Comparison of ENCODE assay signal across 1 cellular context in the genomic region with DNA sequence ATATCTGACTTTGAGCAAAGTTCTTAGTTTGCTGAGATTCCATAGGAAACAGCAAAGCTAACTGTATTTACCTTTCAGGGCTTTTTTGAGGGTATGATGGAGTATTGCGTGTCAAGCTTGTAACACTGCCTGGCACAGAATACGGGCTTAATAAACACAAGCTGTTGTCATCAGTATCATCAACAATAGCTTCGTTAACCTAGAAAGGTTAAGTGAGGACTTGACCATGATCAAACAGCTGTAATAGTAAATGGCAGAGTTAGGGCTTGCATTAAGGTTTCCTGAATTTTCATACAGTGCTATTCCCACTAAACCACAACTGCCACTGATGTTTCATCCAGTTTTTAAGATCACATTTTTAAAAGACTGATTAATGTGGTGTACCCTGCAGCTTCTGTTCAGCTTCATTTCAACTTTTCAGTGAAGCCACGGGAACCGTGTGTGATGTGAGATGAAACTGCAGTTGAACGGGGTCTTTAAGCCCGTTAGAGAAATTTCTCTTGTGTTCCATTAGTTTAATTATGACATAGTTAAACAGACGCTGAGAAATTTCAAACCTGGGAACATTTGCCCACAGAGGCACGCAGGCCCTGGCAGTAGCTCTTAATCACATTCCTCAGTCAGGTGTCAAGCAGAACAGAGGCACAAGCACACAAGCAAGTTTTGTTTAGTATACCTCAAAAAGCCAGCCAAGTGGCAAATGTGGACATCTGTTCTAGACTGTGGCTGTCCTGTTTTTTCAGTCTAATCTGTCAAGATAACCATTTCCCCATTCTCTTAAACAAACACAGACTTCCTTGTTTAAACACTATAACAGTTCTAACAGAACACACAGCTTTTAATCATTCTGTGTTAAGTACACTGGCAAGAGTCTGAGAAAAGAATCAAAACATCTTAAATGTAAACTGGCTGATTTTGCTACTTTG.
A peak's percentile ranks its signal among the peaks of the same experiment; 100 is the strongest.
TF ChIP-seq lines count a peak whose summit lies in the region.

No MANE protein-coding gene starts in this region.

TF ChIP-seq in K562, 482 proteins besides CTCF, POLR2A, EP300 and RAD21 (continued from another document and continues in another):
- TF ChIP-seq, protein P1, sequence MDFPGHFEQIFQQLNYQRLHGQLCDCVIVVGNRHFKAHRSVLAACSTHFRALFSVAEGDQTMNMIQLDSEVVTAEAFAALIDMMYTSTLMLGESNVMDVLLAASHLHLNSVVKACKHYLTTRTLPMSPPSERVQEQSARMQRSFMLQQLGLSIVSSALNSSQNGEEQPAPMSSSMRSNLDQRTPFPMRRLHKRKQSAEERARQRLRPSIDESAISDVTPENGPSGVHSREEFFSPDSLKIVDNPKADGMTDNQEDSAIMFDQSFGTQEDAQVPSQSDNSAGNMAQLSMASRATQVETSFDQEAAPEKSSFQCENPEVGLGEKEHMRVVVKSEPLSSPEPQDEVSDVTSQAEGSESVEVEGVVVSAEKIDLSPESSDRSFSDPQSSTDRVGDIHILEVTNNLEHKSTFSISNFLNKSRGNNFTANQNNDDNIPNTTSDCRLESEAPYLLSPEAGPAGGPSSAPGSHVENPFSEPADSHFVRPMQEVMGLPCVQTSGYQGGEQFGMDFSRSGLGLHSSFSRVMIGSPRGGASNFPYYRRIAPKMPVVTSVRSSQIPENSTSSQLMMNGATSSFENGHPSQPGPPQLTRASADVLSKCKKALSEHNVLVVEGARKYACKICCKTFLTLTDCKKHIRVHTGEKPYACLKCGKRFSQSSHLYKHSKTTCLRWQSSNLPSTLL (IDR thresholded peaks at IDR 0.05) = no peak
- TF ChIP-seq TRIM28 (IDR thresholded peaks at IDR 0.05) (no peak), STAT5A (IDR thresholded peaks at IDR 0.05; ENCODE audit: borderline replicate concordance, low read length) (no peak), GATAD2A (IDR thresholded peaks at IDR 0.05) (no peak), ZSCAN32 (CRISPR knock-in tag; IDR thresholded peaks at IDR 0.05) (no peak), CREBBP (IDR thresholded peaks at IDR 0.05; ENCODE audit: low read depth, low read length) (no peak), PML (IDR thresholded peaks at IDR 0.05; ENCODE audit: low read length) (no peak), ELF1 (tag; IDR thresholded peaks at IDR 0.05) (peak; percentile 43), HNRNPUL1 (IDR thresholded peaks at IDR 0.05; ENCODE audit: low read length) (no peak), ZNF121 (CRISPR knock-in tag; conservative IDR thresholded peaks at IDR 0.05) (no peak), RB1 (IDR thresholded peaks at IDR 0.05; ENCODE audit: low read depth) (no peak), BRD4 (IDR thresholded peaks at IDR 0.05) (no peak), IRF2 (CRISPR knock-in tag; IDR thresholded peaks at IDR 0.05) (no peak), POLR2AphosphoS5 (IDR thresholded peaks at IDR 0.05; ENCODE audit: control insufficient read depth, insufficient read depth, low read depth, low read length) (no peak), HDGF (IDR thresholded peaks at IDR 0.05) (no peak), ZNF696 (CRISPR knock-in tag; conservative IDR thresholded peaks at IDR 0.05) (no peak), SMARCC2 (IDR thresholded peaks at IDR 0.05; ENCODE audit: low read depth) (no peak), FOXA1 (IDR thresholded peaks at IDR 0.05; ENCODE audit: borderline replicate concordance) (peak; percentile 93), KLF6 (CRISPR knock-in tag; IDR thresholded peaks at IDR 0.05; ENCODE audit: borderline replicate concordance) (no peak), NR2F6 (CRISPR knock-in tag; IDR thresholded peaks at IDR 0.05) (no peak), TFAM (CRISPR knock-in tag; conservative IDR thresholded peaks at IDR 0.05) (no peak), XRCC4 (IDR thresholded peaks at IDR 0.05; ENCODE audit: extremely low read depth, insufficient read depth, insufficient read length) (no peak), HNRNPLL (IDR thresholded peaks at IDR 0.05; ENCODE audit: low read depth, low read length, poor library complexity, severe bottlenecking) (no peak), RCOR1 (IDR thresholded peaks at IDR 0.05; ENCODE audit: borderline replicate concordance in 1 of 2, low read depth in 2 of 2, low read length in 2 of 2) (0 out of 4 replicates have a peak, but pooled peaks of 1 of the 2 experiments have one; percentile 40), BHLHE40 (IDR thresholded peaks at IDR 0.05; ENCODE audit: low read length) (no peak), KLF13 (tag; IDR thresholded peaks at IDR 0.05; ENCODE audit: borderline replicate concordance, low read depth) (no peak), MAFG (tag; conservative IDR thresholded peaks at IDR 0.05) (no peak), MCM2 (IDR thresholded peaks at IDR 0.05; ENCODE audit: low read depth) (no peak), GATA2 (CRISPR knock-in tag; IDR thresholded peaks at IDR 0.05) (peak; percentile 15; the same call in 1 of the 2 replicates), STAG1 (CRISPR knock-in tag; IDR thresholded peaks at IDR 0.05; ENCODE audit: borderline replicate concordance) (no peak), YBX1 (IDR thresholded peaks at IDR 0.05) (no peak), ZNF586 (CRISPR knock-in tag; conservative IDR thresholded peaks at IDR 0.05) (no peak), POLR2G (IDR thresholded peaks at IDR 0.05; ENCODE audit: low read depth, low read length) (no peak)
- TF ChIP-seq, protein P2, sequence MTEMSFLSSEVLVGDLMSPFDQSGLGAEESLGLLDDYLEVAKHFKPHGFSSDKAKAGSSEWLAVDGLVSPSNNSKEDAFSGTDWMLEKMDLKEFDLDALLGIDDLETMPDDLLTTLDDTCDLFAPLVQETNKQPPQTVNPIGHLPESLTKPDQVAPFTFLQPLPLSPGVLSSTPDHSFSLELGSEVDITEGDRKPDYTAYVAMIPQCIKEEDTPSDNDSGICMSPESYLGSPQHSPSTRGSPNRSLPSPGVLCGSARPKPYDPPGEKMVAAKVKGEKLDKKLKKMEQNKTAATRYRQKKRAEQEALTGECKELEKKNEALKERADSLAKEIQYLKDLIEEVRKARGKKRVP (CRISPR knock-in tag; IDR thresholded peaks at IDR 0.05) = no peak
- TF ChIP-seq, protein P3, sequence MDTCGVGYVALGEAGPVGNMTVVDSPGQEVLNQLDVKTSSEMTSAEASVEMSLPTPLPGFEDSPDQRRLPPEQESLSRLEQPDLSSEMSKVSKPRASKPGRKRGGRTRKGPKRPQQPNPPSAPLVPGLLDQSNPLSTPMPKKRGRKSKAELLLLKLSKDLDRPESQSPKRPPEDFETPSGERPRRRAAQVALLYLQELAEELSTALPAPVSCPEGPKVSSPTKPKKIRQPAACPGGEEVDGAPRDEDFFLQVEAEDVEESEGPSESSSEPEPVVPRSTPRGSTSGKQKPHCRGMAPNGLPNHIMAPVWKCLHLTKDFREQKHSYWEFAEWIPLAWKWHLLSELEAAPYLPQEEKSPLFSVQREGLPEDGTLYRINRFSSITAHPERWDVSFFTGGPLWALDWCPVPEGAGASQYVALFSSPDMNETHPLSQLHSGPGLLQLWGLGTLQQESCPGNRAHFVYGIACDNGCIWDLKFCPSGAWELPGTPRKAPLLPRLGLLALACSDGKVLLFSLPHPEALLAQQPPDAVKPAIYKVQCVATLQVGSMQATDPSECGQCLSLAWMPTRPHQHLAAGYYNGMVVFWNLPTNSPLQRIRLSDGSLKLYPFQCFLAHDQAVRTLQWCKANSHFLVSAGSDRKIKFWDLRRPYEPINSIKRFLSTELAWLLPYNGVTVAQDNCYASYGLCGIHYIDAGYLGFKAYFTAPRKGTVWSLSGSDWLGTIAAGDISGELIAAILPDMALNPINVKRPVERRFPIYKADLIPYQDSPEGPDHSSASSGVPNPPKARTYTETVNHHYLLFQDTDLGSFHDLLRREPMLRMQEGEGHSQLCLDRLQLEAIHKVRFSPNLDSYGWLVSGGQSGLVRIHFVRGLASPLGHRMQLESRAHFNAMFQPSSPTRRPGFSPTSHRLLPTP (IDR thresholded peaks at IDR 0.05; ENCODE audit: borderline replicate concordance, extremely low read depth, insufficient read length) = no peak
- TF ChIP-seq, protein P4, sequence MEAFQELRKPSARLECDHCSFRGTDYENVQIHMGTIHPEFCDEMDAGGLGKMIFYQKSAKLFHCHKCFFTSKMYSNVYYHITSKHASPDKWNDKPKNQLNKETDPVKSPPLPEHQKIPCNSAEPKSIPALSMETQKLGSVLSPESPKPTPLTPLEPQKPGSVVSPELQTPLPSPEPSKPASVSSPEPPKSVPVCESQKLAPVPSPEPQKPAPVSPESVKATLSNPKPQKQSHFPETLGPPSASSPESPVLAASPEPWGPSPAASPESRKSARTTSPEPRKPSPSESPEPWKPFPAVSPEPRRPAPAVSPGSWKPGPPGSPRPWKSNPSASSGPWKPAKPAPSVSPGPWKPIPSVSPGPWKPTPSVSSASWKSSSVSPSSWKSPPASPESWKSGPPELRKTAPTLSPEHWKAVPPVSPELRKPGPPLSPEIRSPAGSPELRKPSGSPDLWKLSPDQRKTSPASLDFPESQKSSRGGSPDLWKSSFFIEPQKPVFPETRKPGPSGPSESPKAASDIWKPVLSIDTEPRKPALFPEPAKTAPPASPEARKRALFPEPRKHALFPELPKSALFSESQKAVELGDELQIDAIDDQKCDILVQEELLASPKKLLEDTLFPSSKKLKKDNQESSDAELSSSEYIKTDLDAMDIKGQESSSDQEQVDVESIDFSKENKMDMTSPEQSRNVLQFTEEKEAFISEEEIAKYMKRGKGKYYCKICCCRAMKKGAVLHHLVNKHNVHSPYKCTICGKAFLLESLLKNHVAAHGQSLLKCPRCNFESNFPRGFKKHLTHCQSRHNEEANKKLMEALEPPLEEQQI (IDR thresholded peaks at IDR 0.05) = no peak
- TF ChIP-seq, protein P5, sequence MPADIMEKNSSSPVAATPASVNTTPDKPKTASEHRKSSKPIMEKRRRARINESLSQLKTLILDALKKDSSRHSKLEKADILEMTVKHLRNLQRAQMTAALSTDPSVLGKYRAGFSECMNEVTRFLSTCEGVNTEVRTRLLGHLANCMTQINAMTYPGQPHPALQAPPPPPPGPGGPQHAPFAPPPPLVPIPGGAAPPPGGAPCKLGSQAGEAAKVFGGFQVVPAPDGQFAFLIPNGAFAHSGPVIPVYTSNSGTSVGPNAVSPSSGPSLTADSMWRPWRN (IDR thresholded peaks at IDR 0.05; ENCODE audit: low read depth) = peak; percentile 58; the same call in 1 of the 2 replicates
- TF ChIP-seq, protein P6, sequence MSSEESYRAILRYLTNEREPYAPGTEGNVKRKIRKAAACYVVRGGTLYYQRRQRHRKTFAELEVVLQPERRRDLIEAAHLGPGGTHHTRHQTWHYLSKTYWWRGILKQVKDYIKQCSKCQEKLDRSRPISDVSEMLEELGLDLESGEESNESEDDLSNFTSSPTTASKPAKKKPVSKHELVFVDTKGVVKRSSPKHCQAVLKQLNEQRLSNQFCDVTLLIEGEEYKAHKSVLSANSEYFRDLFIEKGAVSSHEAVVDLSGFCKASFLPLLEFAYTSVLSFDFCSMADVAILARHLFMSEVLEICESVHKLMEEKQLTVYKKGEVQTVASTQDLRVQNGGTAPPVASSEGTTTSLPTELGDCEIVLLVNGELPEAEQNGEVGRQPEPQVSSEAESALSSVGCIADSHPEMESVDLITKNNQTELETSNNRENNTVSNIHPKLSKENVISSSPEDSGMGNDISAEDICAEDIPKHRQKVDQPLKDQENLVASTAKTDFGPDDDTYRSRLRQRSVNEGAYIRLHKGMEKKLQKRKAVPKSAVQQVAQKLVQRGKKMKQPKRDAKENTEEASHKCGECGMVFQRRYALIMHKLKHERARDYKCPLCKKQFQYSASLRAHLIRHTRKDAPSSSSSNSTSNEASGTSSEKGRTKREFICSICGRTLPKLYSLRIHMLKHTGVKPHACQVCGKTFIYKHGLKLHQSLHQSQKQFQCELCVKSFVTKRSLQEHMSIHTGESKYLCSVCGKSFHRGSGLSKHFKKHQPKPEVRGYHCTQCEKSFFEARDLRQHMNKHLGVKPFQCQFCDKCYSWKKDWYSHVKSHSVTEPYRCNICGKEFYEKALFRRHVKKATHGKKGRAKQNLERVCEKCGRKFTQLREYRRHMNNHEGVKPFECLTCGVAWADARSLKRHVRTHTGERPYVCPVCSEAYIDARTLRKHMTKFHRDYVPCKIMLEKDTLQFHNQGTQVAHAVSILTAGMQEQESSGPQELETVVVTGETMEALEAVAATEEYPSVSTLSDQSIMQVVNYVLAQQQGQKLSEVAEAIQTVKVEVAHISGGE (CRISPR knock-in tag; IDR thresholded peaks at IDR 0.05) = no peak
- TF ChIP-seq, protein P7, sequence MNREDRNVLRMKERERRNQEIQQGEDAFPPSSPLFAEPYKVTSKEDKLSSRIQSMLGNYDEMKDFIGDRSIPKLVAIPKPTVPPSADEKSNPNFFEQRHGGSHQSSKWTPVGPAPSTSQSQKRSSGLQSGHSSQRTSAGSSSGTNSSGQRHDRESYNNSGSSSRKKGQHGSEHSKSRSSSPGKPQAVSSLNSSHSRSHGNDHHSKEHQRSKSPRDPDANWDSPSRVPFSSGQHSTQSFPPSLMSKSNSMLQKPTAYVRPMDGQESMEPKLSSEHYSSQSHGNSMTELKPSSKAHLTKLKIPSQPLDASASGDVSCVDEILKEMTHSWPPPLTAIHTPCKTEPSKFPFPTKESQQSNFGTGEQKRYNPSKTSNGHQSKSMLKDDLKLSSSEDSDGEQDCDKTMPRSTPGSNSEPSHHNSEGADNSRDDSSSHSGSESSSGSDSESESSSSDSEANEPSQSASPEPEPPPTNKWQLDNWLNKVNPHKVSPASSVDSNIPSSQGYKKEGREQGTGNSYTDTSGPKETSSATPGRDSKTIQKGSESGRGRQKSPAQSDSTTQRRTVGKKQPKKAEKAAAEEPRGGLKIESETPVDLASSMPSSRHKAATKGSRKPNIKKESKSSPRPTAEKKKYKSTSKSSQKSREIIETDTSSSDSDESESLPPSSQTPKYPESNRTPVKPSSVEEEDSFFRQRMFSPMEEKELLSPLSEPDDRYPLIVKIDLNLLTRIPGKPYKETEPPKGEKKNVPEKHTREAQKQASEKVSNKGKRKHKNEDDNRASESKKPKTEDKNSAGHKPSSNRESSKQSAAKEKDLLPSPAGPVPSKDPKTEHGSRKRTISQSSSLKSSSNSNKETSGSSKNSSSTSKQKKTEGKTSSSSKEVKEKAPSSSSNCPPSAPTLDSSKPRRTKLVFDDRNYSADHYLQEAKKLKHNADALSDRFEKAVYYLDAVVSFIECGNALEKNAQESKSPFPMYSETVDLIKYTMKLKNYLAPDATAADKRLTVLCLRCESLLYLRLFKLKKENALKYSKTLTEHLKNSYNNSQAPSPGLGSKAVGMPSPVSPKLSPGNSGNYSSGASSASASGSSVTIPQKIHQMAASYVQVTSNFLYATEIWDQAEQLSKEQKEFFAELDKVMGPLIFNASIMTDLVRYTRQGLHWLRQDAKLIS (CRISPR knock-in tag; IDR thresholded peaks at IDR 0.05) = no peak
- TF ChIP-seq, protein P8, sequence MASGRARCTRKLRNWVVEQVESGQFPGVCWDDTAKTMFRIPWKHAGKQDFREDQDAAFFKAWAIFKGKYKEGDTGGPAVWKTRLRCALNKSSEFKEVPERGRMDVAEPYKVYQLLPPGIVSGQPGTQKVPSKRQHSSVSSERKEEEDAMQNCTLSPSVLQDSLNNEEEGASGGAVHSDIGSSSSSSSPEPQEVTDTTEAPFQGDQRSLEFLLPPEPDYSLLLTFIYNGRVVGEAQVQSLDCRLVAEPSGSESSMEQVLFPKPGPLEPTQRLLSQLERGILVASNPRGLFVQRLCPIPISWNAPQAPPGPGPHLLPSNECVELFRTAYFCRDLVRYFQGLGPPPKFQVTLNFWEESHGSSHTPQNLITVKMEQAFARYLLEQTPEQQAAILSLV (tag; IDR thresholded peaks at IDR 0.05) = no peak
- TF ChIP-seq, protein P9, sequence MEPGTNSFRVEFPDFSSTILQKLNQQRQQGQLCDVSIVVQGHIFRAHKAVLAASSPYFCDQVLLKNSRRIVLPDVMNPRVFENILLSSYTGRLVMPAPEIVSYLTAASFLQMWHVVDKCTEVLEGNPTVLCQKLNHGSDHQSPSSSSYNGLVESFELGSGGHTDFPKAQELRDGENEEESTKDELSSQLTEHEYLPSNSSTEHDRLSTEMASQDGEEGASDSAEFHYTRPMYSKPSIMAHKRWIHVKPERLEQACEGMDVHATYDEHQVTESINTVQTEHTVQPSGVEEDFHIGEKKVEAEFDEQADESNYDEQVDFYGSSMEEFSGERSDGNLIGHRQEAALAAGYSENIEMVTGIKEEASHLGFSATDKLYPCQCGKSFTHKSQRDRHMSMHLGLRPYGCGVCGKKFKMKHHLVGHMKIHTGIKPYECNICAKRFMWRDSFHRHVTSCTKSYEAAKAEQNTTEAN (CRISPR knock-in tag; IDR thresholded peaks at IDR 0.05) = no peak
